ENCODE assay signal across 17 cellular contexts in the genomic region with DNA sequence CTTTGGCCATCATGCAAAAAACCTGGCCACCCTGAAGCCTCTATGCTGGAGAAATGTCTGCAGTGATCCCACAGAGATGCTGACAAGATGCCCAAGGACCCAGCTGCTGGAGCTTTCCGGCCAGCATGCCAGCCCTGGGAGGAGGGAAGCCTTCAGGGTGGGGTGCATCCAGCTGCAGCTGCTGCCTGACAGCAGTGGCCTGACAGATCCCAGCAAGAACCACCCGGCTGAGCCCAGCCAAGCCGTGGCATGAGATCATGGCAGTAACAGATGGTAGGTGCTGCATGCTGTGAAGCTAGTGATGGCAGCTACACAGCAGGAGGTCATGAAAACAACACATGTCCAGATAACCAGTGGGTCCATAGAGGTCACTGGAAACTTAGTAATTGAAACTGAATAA. TPM values are rescaled to one million over a fixed set of nuclear protein-coding genes. Genes with fewer than 3 reads are reported as not detected.
"Had no signal": no experiment of that assay in that cellular context is flagged by ENCODE, and none has a peak within 500 bp of the region (broad histone marks: within the 10 kb centered on the region; RNA-seq: fewer than 3 reads in every experiment).

No MANE protein-coding gene starts in this region.

- H3K27ac Mint-ChIP-seq: activated CD4-positive, alpha-beta memory T cell treated with anti-CD3 and anti-CD28 coated beads for 36 hours; activated CD8-positive, alpha-beta memory T cell treated with anti-CD3 and anti-CD28 coated beads, Interleukin-2, amount 10 ng/mL, durations not matched to agents 7 days and 5 days; activated naive CD4-positive, alpha-beta T cell treated with anti-CD3 and anti-CD28 coated beads, Interleukin-2, amount 10 ng/mL, durations not matched to agents 7 days and 5 days; endodermal cell; nephron had no signal

- H3K27me3 ChIP-seq: adrenal gland, dorsolateral prefrontal cortex, gastrocnemius medialis, left lung, right lobe of liver, stomach, testis, upper lobe of left lung had no signal

- H3K9me3 Mint-ChIP-seq: activated CD4-positive, alpha-beta memory T cell treated with anti-CD3 and anti-CD28 coated beads for 36 hours; activated naive CD4-positive, alpha-beta T cell treated with anti-CD3 and anti-CD28 coated beads, Interleukin-2, amount 10 ng/mL, durations not matched to agents 7 days and 5 days; endodermal cell; nephron had no signal

- H3K4me1 ChIP-seq: adrenal gland, gastrocnemius medialis, left lung, psoas muscle, right lobe of liver, stomach, testis, upper lobe of left lung had no signal

- H3K27me3 Mint-ChIP-seq: activated CD4-positive, alpha-beta memory T cell treated with anti-CD3 and anti-CD28 coated beads for 36 hours; activated CD8-positive, alpha-beta memory T cell treated with anti-CD3 and anti-CD28 coated beads, Interleukin-2, amount 10 ng/mL, durations not matched to agents 7 days and 5 days; activated naive CD4-positive, alpha-beta T cell treated with anti-CD3 and anti-CD28 coated beads, Interleukin-2, amount 10 ng/mL, durations not matched to agents 7 days and 5 days had no signal

- H3K27ac ChIP-seq: adrenal gland, dorsolateral prefrontal cortex, gastrocnemius medialis, left lung, psoas muscle, right lobe of liver, stomach, testis, upper lobe of left lung had no signal

- H3K36me3 Mint-ChIP-seq: activated CD4-positive, alpha-beta memory T cell treated with anti-CD3 and anti-CD28 coated beads for 36 hours had no signal

- H3K4me3 Mint-ChIP-seq: activated CD4-positive, alpha-beta memory T cell treated with anti-CD3 and anti-CD28 coated beads for 36 hours; activated CD8-positive, alpha-beta memory T cell treated with anti-CD3 and anti-CD28 coated beads, Interleukin-2, amount 10 ng/mL, durations not matched to agents 7 days and 5 days; activated naive CD4-positive, alpha-beta T cell treated with anti-CD3 and anti-CD28 coated beads, Interleukin-2, amount 10 ng/mL, durations not matched to agents 7 days and 5 days; endodermal cell; nephron had no signal

- ATAC-seq: activated CD8-positive, alpha-beta memory T cell treated with anti-CD3 and anti-CD28 coated beads, Interleukin-2, amount 10 ng/mL, durations not matched to agents 7 days and 5 days; gastrocnemius medialis; left lung; psoas muscle; right lobe of liver had no signal

- H3K4me3 ChIP-seq: adrenal gland, dorsolateral prefrontal cortex, gastrocnemius medialis, left lung, psoas muscle, right lobe of liver, stomach, testis, upper lobe of left lung had no signal

- DNase-seq: activated CD4-positive, alpha-beta memory T cell treated with anti-CD3 and anti-CD28 coated beads for 36 hours; activated CD8-positive, alpha-beta memory T cell treated with anti-CD3 and anti-CD28 coated beads, Interleukin-2, amount 10 ng/mL, durations not matched to agents 7 days and 5 days; activated naive CD4-positive, alpha-beta T cell treated with anti-CD3 and anti-CD28 coated beads, Interleukin-2, amount 10 ng/mL, durations not matched to agents 7 days and 5 days; activated T-cell treated with anti-CD3 and anti-CD28 coated beads, Interleukin-2, amount 50 U/mL, for 1 hour; adrenal gland; dorsolateral prefrontal cortex; endodermal cell; gastrocnemius medialis; left lung; mesendoderm; stomach; T1000; testis; upper lobe of left lung had no signal

- H3K9me3 ChIP-seq: gastrocnemius medialis, left lung, psoas muscle, right lobe of liver, testis had no signal

- H3K4me1 Mint-ChIP-seq: activated CD8-positive, alpha-beta memory T cell treated with anti-CD3 and anti-CD28 coated beads, Interleukin-2, amount 10 ng/mL, durations not matched to agents 7 days and 5 days; activated naive CD4-positive, alpha-beta T cell treated with anti-CD3 and anti-CD28 coated beads, Interleukin-2, amount 10 ng/mL, durations not matched to agents 7 days and 5 days; endodermal cell had no signal

- H3K36me3 ChIP-seq: gastrocnemius medialis, right lobe of liver had no signal

RNA-seq across cellular contexts. Expression of a gene that starts 21.2 kb away (rescaled TPM):
- total RNA-seq: activated CD8-positive, alpha-beta memory T cell treated with anti-CD3 and anti-CD28 coated beads, Interleukin-2, amount 10 ng/mL, durations not matched to agents 7 days and 5 days had no signal
